25 cellular contexts compared by ENCODE assay signal in the genomic region with DNA sequence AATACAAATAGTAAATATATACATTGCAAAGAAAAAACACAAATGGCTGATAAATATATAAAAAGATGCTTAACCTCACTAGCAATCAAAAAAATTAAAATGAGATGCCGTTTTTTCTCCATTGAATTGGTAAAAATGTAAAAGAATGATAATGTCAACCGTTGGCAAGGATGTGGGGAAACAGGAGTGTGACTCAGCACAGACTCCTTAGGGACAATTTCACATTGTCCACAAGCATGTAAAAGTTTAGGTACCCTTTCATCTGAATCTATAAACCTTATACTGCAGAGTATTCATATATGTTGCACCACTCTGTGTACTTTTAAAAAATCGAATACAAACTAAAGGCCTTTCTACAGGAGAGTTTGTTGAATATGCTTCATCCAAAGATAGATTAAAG.
"Had no signal": no experiment of that assay in that cellular context is flagged by ENCODE, and none has a peak within 500 bp of the region (broad histone marks: within the 10 kb centered on the region; RNA-seq: fewer than 3 reads in every experiment).

No MANE protein-coding gene starts in this region.

- H3K4me2 ChIP-seq: KMS-11, PC-9 had no signal

- DNase-seq: activated CD4-positive, alpha-beta T cell treated with anti-CD3 and anti-CD28 coated beads for 36 hours; activated CD4-positive, alpha-beta T cell treated with anti-CD3 and anti-CD28 coated beads, Interleukin-2, amount 10 ng/mL, durations not matched to agents 7 days and 5 days; activated CD4-positive, alpha-beta T cell treated with anti-CD3 and anti-CD28 coated beads, Interleukin-2, amount 50 U/mL, for 48 hours; activated CD8-positive, alpha-beta T cell treated with anti-CD3 and anti-CD28 coated beads, Interleukin-2, amount 10 ng/mL, durations not matched to agents 7 days and 5 days; activated gamma-delta T cell; activated naive CD4-positive, alpha-beta T cell treated with Interleukin-2 at 50 U/mL for 16 hours; activated naive CD8-positive, alpha-beta T cell treated with anti-CD3 and anti-CD28 coated beads, Interleukin-2, amount 10 ng/mL, durations not matched to agents 7 days and 5 days; activated T-cell treated with anti-CD3 and anti-CD28 coated beads, Interleukin-2, amount 50 U/mL, for 24 hours; amygdala; MV-4-11; NCI-H1092 treated with DMSO at 0.1 percent for 48 hours; NCI-H1417; NCI-H146; NCI-H187; NCI-H2029 treated with DMSO at 0.1 percent for 48 hours; NCI-H2171 treated with DMSO at 0.1 percent for 48 hours; NCI-H345; NCI-H526; NCI-H748 treated with DMSO at 0.1 percent for 48 hours; NK-92 treated with Interleukin-12 subunit alpha and Interleukin-12 subunit beta, amount 100 ng/mL, for 24 hours; PC-9; Right ventricle myocardium superior had no signal

- H3K4me3 ChIP-seq: ascending aorta, cardiac muscle cell, PC-9 had no signal

- H2AFZ ChIP-seq: PC-9 had no signal

- ATAC-seq: activated CD4-positive, alpha-beta T cell treated with anti-CD3 and anti-CD28 coated beads for 36 hours; activated CD8-positive, alpha-beta T cell treated with anti-CD3 and anti-CD28 coated beads, Interleukin-2, amount 10 ng/mL, durations not matched to agents 7 days and 5 days had no signal

- H3K9ac ChIP-seq: KMS-11 had no signal

- H3K27me3 ChIP-seq: ascending aorta, cardiac muscle cell had no signal

- H3K9me3 ChIP-seq: ascending aorta had no signal

- H3K36me3 ChIP-seq: ascending aorta, cardiac muscle cell had no signal

- H3K4me1 ChIP-seq: ascending aorta had no signal

- H3K27ac ChIP-seq: ascending aorta, cardiac muscle cell, KMS-11, PC-9 had no signal
